In genomic region chr2:23375448-23375847, GRCh38 we compare ENCODE assay signal across 8 cellular contexts. TPM values are rescaled to one million over a fixed set of nuclear protein-coding genes. Genes with fewer than 3 reads are reported as not detected.
DNase-seq lines count a peak whose midpoint lies in the region; ATAC-seq and TF ChIP-seq lines count a peak whose summit lies in the region.

No MANE protein-coding gene starts in this region.

- intact Hi-C loops in esophagus squamous epithelium (cut with DNase I), result no loop called here
- intact Hi-C loops in lower leg skin (cut with DNase I; ENCODE audit: low total_unique reads), result no loop called here

- ATAC-seq in GM18519 (IDR thresholded peaks at IDR 0.05; ENCODE audit: low FRiP score, unreplicated experiment), result peak; percentile 78

- H3K36me3 ChIP-seq in esophagus squamous epithelium, result no peaks in the 10 kb centered on the region

- no peak for TF ChIP-seq POLR2A in esophagus squamous epithelium (IDR thresholded peaks at IDR 0.05)
- TF ChIP-seq POLR2A in lower leg skin (IDR thresholded peaks at IDR 0.05), result no peak

- H3K4me1 ChIP-seq in esophagus squamous epithelium, result peaks cover 0 to 10% (median 2%) of the 10 kb centered on the region in 3 donors

- CTCF ChIA-PET in HEK293T (lab: Yijun Ruan, JAX), result no interaction called here

- H3K9me3 ChIP-seq in esophagus squamous epithelium, result no peaks in the 10 kb centered on the region

- no peak for TF ChIP-seq CTCF in esophagus squamous epithelium (IDR thresholded peaks at IDR 0.05)
- no peak for TF ChIP-seq CTCF in lower leg skin (IDR thresholded peaks at IDR 0.05)

- H3K4me3 ChIP-seq in esophagus squamous epithelium (no peak overlapping the region), lower leg skin (ENCODE audit: low read depth, poor library complexity, severe bottlenecking) (no peak overlapping the region)

- DNase-seq in HEK293T (ENCODE audit: extremely low spot score), result peak; percentile 49
- DNase-seq in NCI-H526 treated with DMSO at 0.1 percent for 48 hours (lab: John Stamatoyannopoulos, UW), result peak; percentile 38
- peak; percentile 44 for DNase-seq in iris pigment epithelial cell (ENCODE audit: low read depth)
- DNase-seq in ecto neural progenitor cell (ENCODE audit: low spot score), result no peak
- DNase-seq in esophagus squamous epithelium (lab: John Stamatoyannopoulos, UW), result no peak
- DNase-seq in lower leg skin (ENCODE audit: low spot score in 2 of 2), result no peak
- no peak for DNase-seq in activated CD4-positive, alpha-beta T cell treated with anti-CD3 and anti-CD28 coated beads for 1 hour

- POLR2A ChIA-PET in HEK293T (lab: Yijun Ruan, JAX), result interaction anchor here (1.9 kb wide), 1 partner anchor 9 kb away, joined by 5 read pairs; the partner anchor contains the start of gene KLHL29

- 74 to 91% methylated on average over 3 of the region's 3 CpGs for WGBS in esophagus squamous epithelium, 2 donors
- WGBS in lower leg skin, 2 donors, result 82 to 92% methylated on average over 3 of the region's 3 CpGs

- no peak overlapping the region for H3K27ac ChIP-seq in esophagus squamous epithelium

- peaks cover 0 to 17% (median 0%) of the 10 kb centered on the region in 4 donors for H3K27me3 ChIP-seq in esophagus squamous epithelium

TF ChIP-seq in HEK293T, 16 proteins besides CTCF, POLR2A, EP300 and RAD21:
- TF ChIP-seq SUZ12 (IDR thresholded peaks at IDR 0.05) (peak; percentile 71; the same call in 1 of the 2 replicates), LEF1 (IDR thresholded peaks at IDR 0.05; ENCODE audit: borderline replicate concordance) (no peak)

RNA-seq across cellular contexts. Expression of gene KLHL29, which starts 9.5 kb away (rescaled TPM):
- total RNA-seq in esophagus squamous epithelium, result 10 to 100 TPM in 1 of 4 donors, 1 to 10 TPM in 3; 3.4 to 11.8 (median 5.9) TPM
- 10 to 100 TPM; 10.1 to 27.3 (median 15.7) TPM for total RNA-seq in lower leg skin

Comparison
In these comparisons a context has a peak if more than half of its experiments do, and no peak if none do; other contexts are left out.
1. DNase-seq: peak in HEK293T (single experiment), NCI-H526 treated with DMSO at 0.1 percent for 48 hours (single experiment) and iris pigment epithelial cell (single experiment); none in ecto neural progenitor cell (single experiment), esophagus squamous epithelium (single experiment), lower leg skin (0 of 2) and activated CD4-positive, alpha-beta T cell treated with anti-CD3 and anti-CD28 coated beads for 1 hour (single experiment).